In genomic region chr6:2630362-2630761, GRCh38 we compare ENCODE assay signal across 1 cellular context.
TF ChIP-seq lines count a peak whose summit lies in the region.

No MANE protein-coding gene starts in this region.

TF ChIP-seq in K562, 482 proteins besides CTCF, POLR2A, EP300 and RAD21 (continued from another document):
- no peak for TF ChIP-seq CHD2 (IDR thresholded peaks at IDR 0.05; ENCODE audit: low read depth, low read length)
- TF ChIP-seq CCAR2 (IDR thresholded peaks at IDR 0.05; ENCODE audit: low read depth, low read length): no peak
- TF ChIP-seq CREM (IDR thresholded peaks at IDR 0.05; ENCODE audit: low read depth): 0 out of 2 replicates have a peak, but pooled peaks have one; percentile 21
- no peak for TF ChIP-seq PHB2 (IDR thresholded peaks at IDR 0.05; ENCODE audit: low read depth)
- TF ChIP-seq C11orf30 (IDR thresholded peaks at IDR 0.05; ENCODE audit: low read depth): 0 out of 2 replicates have a peak, but pooled peaks have one; percentile 8
- TF ChIP-seq JUN (IDR thresholded peaks at IDR 0.05; ENCODE audit: borderline replicate concordance, low read depth, low read length): peak; percentile 71; the same call in 1 of the 2 replicates
- no peak for TF ChIP-seq JUN (CRISPR knock-in tag; IDR thresholded peaks at IDR 0.05; ENCODE audit: borderline replicate concordance)
- TF ChIP-seq FOSL1 (tag; conservative IDR thresholded peaks at IDR 0.05): peak; percentile 94
- TF ChIP-seq, protein P1, sequence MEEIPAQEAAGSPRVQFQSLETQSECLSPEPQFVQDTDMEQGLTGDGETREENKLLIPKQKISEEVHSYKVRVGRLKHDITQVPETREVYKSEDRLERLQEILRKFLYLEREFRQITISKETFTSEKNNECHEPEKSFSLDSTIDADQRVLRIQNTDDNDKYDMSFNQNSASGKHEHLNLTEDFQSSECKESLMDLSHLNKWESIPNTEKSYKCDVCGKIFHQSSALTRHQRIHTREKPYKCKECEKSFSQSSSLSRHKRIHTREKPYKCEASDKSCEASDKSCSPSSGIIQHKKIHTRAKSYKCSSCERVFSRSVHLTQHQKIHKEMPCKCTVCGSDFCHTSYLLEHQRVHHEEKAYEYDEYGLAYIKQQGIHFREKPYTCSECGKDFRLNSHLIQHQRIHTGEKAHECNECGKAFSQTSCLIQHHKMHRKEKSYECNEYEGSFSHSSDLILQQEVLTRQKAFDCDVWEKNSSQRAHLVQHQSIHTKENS (CRISPR knock-in tag; IDR thresholded peaks at IDR 0.05): no peak
